25 cellular contexts compared by ENCODE assay signal in the genomic region with DNA sequence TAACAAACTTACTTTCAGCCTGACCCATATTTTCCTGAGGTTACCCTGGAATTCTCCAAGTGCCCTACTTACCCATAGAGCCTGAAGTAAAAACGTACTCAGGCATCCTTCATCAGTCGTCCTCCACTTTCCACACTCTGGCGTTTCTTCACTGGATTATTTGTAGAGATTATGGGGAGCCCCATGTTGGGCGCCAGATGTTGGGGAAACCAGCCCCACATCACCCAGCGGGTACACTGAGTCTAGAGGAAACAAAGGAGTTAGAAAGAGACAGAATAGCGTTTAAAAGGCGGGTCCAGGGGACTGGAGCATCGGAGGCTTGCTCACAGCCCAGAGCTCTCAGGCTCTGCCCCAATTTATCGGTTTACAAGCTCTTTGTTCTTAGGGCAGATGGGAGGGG. TPM values are rescaled to one million over a fixed set of nuclear protein-coding genes. Genes with fewer than 3 reads are reported as not detected.
A peak's percentile ranks its signal among the peaks of the same experiment; 100 is the strongest.
DNase-seq lines count a peak whose midpoint lies in the region; ATAC-seq and TF ChIP-seq lines count a peak whose summit lies in the region.
"Had no signal": no experiment of that assay in that cellular context is flagged by ENCODE, and none has a peak within 500 bp of the region (broad histone marks: within the 10 kb centered on the region; RNA-seq: fewer than 3 reads in every experiment).

No MANE protein-coding gene starts in this region.

- ATAC-seq in activated CD4-positive, alpha-beta T cell treated with anti-CD3 and anti-CD28 coated beads for 36 hours: no peak
- no peak for ATAC-seq in HG03280 (IDR thresholded peaks at IDR 0.05; ENCODE audit: unreplicated experiment)
- ATAC-seq: mucosa of descending colon had no signal

- CTCF ChIA-PET in activated CD4-positive, alpha-beta T cell treated with anti-CD3 and anti-CD28 coated beads for 36 hours (lab: Charles Lee): no interaction called here
- CTCF ChIA-PET in activated CD4-positive, alpha-beta T cell treated with anti-CD3 and anti-CD28 coated beads, Interleukin-2, amount 10 ng/mL, durations not matched to agents 7 days and 5 days (lab: Charles Lee): interaction anchor here (1.2 kb wide), 1 partner anchor 13 kb away, joined by 3 read pairs; no protein-coding TSS in a partner anchor

- no peaks in the 10 kb centered on the region for H3F3A ChIP-seq in neural progenitor cell (ENCODE audit: low read depth)

- peaks cover 27% of the 10 kb centered on the region for H3K9me3 ChIP-seq in Karpas-422 (ENCODE audit: low read length)
- H3K9me3 ChIP-seq in neural progenitor cell (ENCODE audit: low read depth): peaks cover 20% of the 10 kb centered on the region

- H3K9ac ChIP-seq in Karpas-422 (ENCODE audit: low read length) (no peak overlapping the region), neural progenitor cell (no peak overlapping the region)
- H3K9ac ChIP-seq: SK-N-SH had no signal

- H3K79me2 ChIP-seq in Karpas-422 (ENCODE audit: low read length): no peaks in the 10 kb centered on the region
- H3K79me2 ChIP-seq in neural progenitor cell (ENCODE audit: low read depth): no peaks in the 10 kb centered on the region

- H3K27me3 ChIP-seq in Karpas-422 (ENCODE audit: low read length) (no peaks in the 10 kb centered on the region), neural progenitor cell (no peaks in the 10 kb centered on the region)
- H3K27me3 ChIP-seq: Peyer's patch, spleen, upper lobe of left lung had no signal

- POLR2A ChIA-PET in activated CD4-positive, alpha-beta T cell treated with anti-CD3 and anti-CD28 coated beads for 36 hours (lab: Charles Lee): no interaction called here
- POLR2A ChIA-PET in activated CD4-positive, alpha-beta T cell treated with anti-CD3 and anti-CD28 coated beads, Interleukin-2, amount 10 ng/mL, durations not matched to agents 7 days and 5 days (lab: Charles Lee): no interaction called here

- no peak overlapping the region for H3K27ac ChIP-seq in Karpas-422 (ENCODE audit: low read length)
- no peak overlapping the region for H3K27ac ChIP-seq in neural progenitor cell
- H3K27ac ChIP-seq: epithelial cell of prostate, Peyer's patch, spleen, upper lobe of left lung had no signal

- intact Hi-C loops in activated CD4-positive, alpha-beta T cell treated with anti-CD3 and anti-CD28 coated beads for 36 hours (cut with DNase I, micrococcal nuclease): no loop called here

- H3K9me2 ChIP-seq in Karpas-422 (replicated peaks; ENCODE audit: insufficient read depth, low read length): no peaks in the 10 kb centered on the region
- H3K9me2 ChIP-seq: SK-N-SH had no signal

- peaks cover 50% of the 10 kb centered on the region for H3K9me3 Mint-ChIP-seq in activated CD4-positive, alpha-beta T cell treated with anti-CD3 and anti-CD28 coated beads for 36 hours (ENCODE audit: low read depth)
- H3K9me3 Mint-ChIP-seq in activated CD4-positive, alpha-beta T cell treated with anti-CD3 and anti-CD28 coated beads, Interleukin-2, amount 10 ng/mL, durations not matched to agents 7 days and 5 days: peaks cover 54% of the 10 kb centered on the region
- peaks cover 56% of the 10 kb centered on the region for H3K9me3 Mint-ChIP-seq in neural progenitor cell

- H3K27ac Mint-ChIP-seq in activated CD4-positive, alpha-beta T cell treated with anti-CD3 and anti-CD28 coated beads for 36 hours: no peak overlapping the region
- no peak overlapping the region for H3K27ac Mint-ChIP-seq in activated CD4-positive, alpha-beta T cell treated with anti-CD3 and anti-CD28 coated beads, Interleukin-2, amount 10 ng/mL, durations not matched to agents 7 days and 5 days
- H3K27ac Mint-ChIP-seq in neural progenitor cell: no peak overlapping the region
- H3K27ac Mint-ChIP-seq: activated T-helper 2 cell treated with anti-CD3 and anti-CD28 coated beads, Interferon-gamma antibody, Interleukin-2, Interleukin-4, amounts not matched to agents 10 μg/mL and 5 μg/mL and 100 μg/mL, durations not matched to agents 14 hours and 24 hours and 36 hours had no signal

- no peak overlapping the region for H3K4me3 Mint-ChIP-seq in activated CD4-positive, alpha-beta T cell treated with anti-CD3 and anti-CD28 coated beads for 36 hours
- H3K4me3 Mint-ChIP-seq in activated CD4-positive, alpha-beta T cell treated with anti-CD3 and anti-CD28 coated beads, Interleukin-2, amount 10 ng/mL, durations not matched to agents 7 days and 5 days: no peak overlapping the region
- H3K4me3 Mint-ChIP-seq in neural progenitor cell: no peak overlapping the region

- H3K4me1 Mint-ChIP-seq in activated CD4-positive, alpha-beta T cell treated with anti-CD3 and anti-CD28 coated beads for 36 hours: no peaks in the 10 kb centered on the region
- H3K4me1 Mint-ChIP-seq in activated CD4-positive, alpha-beta T cell treated with anti-CD3 and anti-CD28 coated beads, Interleukin-2, amount 10 ng/mL, durations not matched to agents 7 days and 5 days: no peaks in the 10 kb centered on the region
- H3K4me1 Mint-ChIP-seq in neural progenitor cell: no peaks in the 10 kb centered on the region

- no peaks in the 10 kb centered on the region for H3K4me1 ChIP-seq in Karpas-422 (ENCODE audit: low read length)
- H3K4me1 ChIP-seq in neural progenitor cell: no peaks in the 10 kb centered on the region
- H3K4me1 ChIP-seq: Peyer's patch, spleen, upper lobe of left lung had no signal

- no peak overlapping the region for H3K4me3 ChIP-seq in Karpas-422 (ENCODE audit: low read length)
- no peak overlapping the region for H3K4me3 ChIP-seq in neural progenitor cell
- H3K4me3 ChIP-seq: mucosa of descending colon, Peyer's patch, spleen, upper lobe of left lung had no signal

- H3K27me3 Mint-ChIP-seq in activated CD4-positive, alpha-beta T cell treated with anti-CD3 and anti-CD28 coated beads for 36 hours: peaks cover 2% of the 10 kb centered on the region
- peaks cover 2% of the 10 kb centered on the region for H3K27me3 Mint-ChIP-seq in activated CD4-positive, alpha-beta T cell treated with anti-CD3 and anti-CD28 coated beads, Interleukin-2, amount 10 ng/mL, durations not matched to agents 7 days and 5 days
- H3K27me3 Mint-ChIP-seq in neural progenitor cell (ENCODE audit: insufficient read depth, low read depth): peaks cover 7% of the 10 kb centered on the region

- DNase-seq in activated CD4-positive, alpha-beta T cell treated with anti-CD3 and anti-CD28 coated beads for 36 hours: peak; percentile 7
- DNase-seq in activated CD4-positive, alpha-beta T cell treated with anti-CD3 and anti-CD28 coated beads, Interleukin-2, amount 10 ng/mL, durations not matched to agents 7 days and 5 days: no peak
- peak; percentile 51 for DNase-seq in Karpas-422
- peak; percentile 8 for DNase-seq in dermis blood vessel endothelial cell
- DNase-seq in neural progenitor cell (ENCODE audit: low spot score): peak; percentile 8
- no peak for DNase-seq in middle frontal gyrus (ENCODE audit: extremely low spot score, low spot score)
- DNase-seq in cerebellar nuclear complex (lab: John Stamatoyannopoulos, UW): no peak
- DNase-seq: 8988T; amygdala; C1 segment of cervical spinal cord; DMS79; kidney glomerular epithelial cell; NCI-H1092 treated with DMSO at 0.1 percent for 48 hours; NCI-H2107; NCI-H774; Peyer's patch; SK-N-SH; spleen; stimulated activated naive CD4-positive, alpha-beta T cell treated with Interleukin-2 at 50 U/mL for 16 hours; upper lobe of left lung had no signal

- H4K20me1 ChIP-seq in Karpas-422 (ENCODE audit: insufficient read depth, low read depth, low read length): no peaks in the 10 kb centered on the region
- no peaks in the 10 kb centered on the region for H4K20me1 ChIP-seq in neural progenitor cell (ENCODE audit: low read depth)

- H2AFZ ChIP-seq in Karpas-422 (ENCODE audit: low read length): no peak overlapping the region
- H2AFZ ChIP-seq in neural progenitor cell (replicated peaks): no peak overlapping the region

- H3K36me3 ChIP-seq in Karpas-422 (ENCODE audit: insufficient read depth, low read length) (no peaks in the 10 kb centered on the region), neural progenitor cell (no peaks in the 10 kb centered on the region)
- H3K36me3 ChIP-seq: spleen, upper lobe of left lung had no signal

- H3K36me3 Mint-ChIP-seq in activated CD4-positive, alpha-beta T cell treated with anti-CD3 and anti-CD28 coated beads for 36 hours (ENCODE audit: low read depth): peaks cover 25% of the 10 kb centered on the region
- peaks cover 13% of the 10 kb centered on the region for H3K36me3 Mint-ChIP-seq in activated CD4-positive, alpha-beta T cell treated with anti-CD3 and anti-CD28 coated beads, Interleukin-2, amount 10 ng/mL, durations not matched to agents 7 days and 5 days (ENCODE audit: low read depth)
- H3K36me3 Mint-ChIP-seq in neural progenitor cell: peaks cover 2% of the 10 kb centered on the region

- no peak overlapping the region for H3K4me2 ChIP-seq in Karpas-422 (ENCODE audit: low read depth, low read length, poor library complexity, severe bottlenecking)
- H3K4me2 ChIP-seq in neural progenitor cell: no peak overlapping the region
- H3K4me2 ChIP-seq: SK-N-SH had no signal

- no peak for TF ChIP-seq CTCF in neural progenitor cell (IDR thresholded peaks at IDR 0.05)

RNA-seq across cellular contexts. Expression of gene SLC28A2, which starts 9.7 kb away (rescaled TPM):
- total RNA-seq in activated CD4-positive, alpha-beta T cell treated with anti-CD3 and anti-CD28 coated beads for 36 hours: not detected
- total RNA-seq in activated CD4-positive, alpha-beta T cell treated with anti-CD3 and anti-CD28 coated beads, Interleukin-2, amount 10 ng/mL, durations not matched to agents 7 days and 5 days: not detected
- not detected in 2 replicates for total RNA-seq in Karpas-422 (2014; rRNA removed; shearing (Covaris generic); ENCODE audit: low replicate concordance)
- total RNA-seq in dermis blood vessel endothelial cell (not detected in 2 replicates), neural progenitor cell (ENCODE audit: low replicate concordance) (not detected in 2 replicates)
- total RNA-seq: activated T-helper 2 cell treated with anti-CD3 and anti-CD28 coated beads, Interferon-gamma antibody, Interleukin-2, Interleukin-4, amounts not matched to agents 10 μg/mL and 5 μg/mL and 100 μg/mL, durations not matched to agents 14 hours and 24 hours and 36 hours; osteoblast; spleen had no signal

RNA-seq across cellular contexts. Expression of gene SHF, which starts 54.5 kb away (rescaled TPM):
- 10 to 100 TPM; 17.9 to 18.7 TPM for total RNA-seq in activated CD4-positive, alpha-beta T cell treated with anti-CD3 and anti-CD28 coated beads for 36 hours
- total RNA-seq in activated CD4-positive, alpha-beta T cell treated with anti-CD3 and anti-CD28 coated beads, Interleukin-2, amount 10 ng/mL, durations not matched to agents 7 days and 5 days: under 1 TPM; 0.79 to 0.92 TPM
- total RNA-seq in Karpas-422 (2014; rRNA removed; shearing (Covaris generic); ENCODE audit: low replicate concordance): 10.9 and 35.4 TPM in 2 replicates
- total RNA-seq in dermis blood vessel endothelial cell (1.8 and 3.7 TPM in 2 replicates), neural progenitor cell (ENCODE audit: low replicate concordance) (32.2 and 53.7 TPM in 2 replicates)

Comparison
In these comparisons a context has a peak if more than half of its experiments do, and no peak if none do; other contexts are left out.
1. DNase-seq: peak in activated CD4-positive, alpha-beta T cell treated with anti-CD3 and anti-CD28 coated beads for 36 hours (single experiment), Karpas-422 (single experiment), dermis blood vessel endothelial cell (single experiment) and neural progenitor cell (single experiment); none in activated CD4-positive, alpha-beta T cell treated with anti-CD3 and anti-CD28 coated beads, Interleukin-2, amount 10 ng/mL, durations not matched to agents 7 days and 5 days (single experiment), middle frontal gyrus (single experiment) and cerebellar nuclear complex (0 of 2).